11 cellular contexts compared by ENCODE assay signal in the genomic region with DNA sequence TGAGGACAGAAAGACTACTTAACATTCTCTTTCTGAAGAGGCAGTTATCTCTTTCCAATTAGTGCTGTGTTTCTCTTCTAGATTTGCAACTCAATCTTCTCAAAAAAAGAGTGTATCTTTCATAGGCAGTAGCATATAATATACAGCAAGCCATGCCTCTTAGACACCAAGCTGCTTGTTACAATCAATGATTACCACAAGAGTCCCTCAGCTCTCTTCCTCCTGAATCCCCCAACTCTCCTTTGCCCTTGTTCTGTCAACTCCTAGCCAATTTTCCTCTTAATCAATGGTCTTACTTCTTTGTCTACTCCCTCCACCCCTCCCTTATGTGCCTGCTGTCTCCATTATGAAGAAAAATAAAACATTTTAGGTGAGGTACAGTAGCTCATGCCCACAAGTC. TPM values are rescaled to one million over a fixed set of nuclear protein-coding genes. Genes with fewer than 3 reads are reported as not detected.
DNase-seq lines count a peak whose midpoint lies in the region; ATAC-seq and TF ChIP-seq lines count a peak whose summit lies in the region.
"Had no signal": no experiment of that assay in that cellular context is flagged by ENCODE, and none has a peak within 500 bp of the region (broad histone marks: within the 10 kb centered on the region; RNA-seq: fewer than 3 reads in every experiment).

No MANE protein-coding gene starts in this region.

- H3K23ac ChIP-seq in H9 (ENCODE audit: insufficient read length, low read depth, low read length): no peak overlapping the region

- DNase-seq in H9: no peak
- no peak for DNase-seq in ascending aorta (ENCODE audit: low spot score in 2 of 2)
- no peak for DNase-seq in right cardiac atrium
- DNase-seq in sigmoid colon: no peak
- DNase-seq in kidney glomerular epithelial cell (lab: John Stamatoyannopoulos, UW): no peak
- DNase-seq in G401 (ENCODE audit: low spot score): no peak
- DNase-seq: activated CD4-positive, alpha-beta T cell treated with anti-CD3 and anti-CD28 coated beads, Interleukin-2, amount 10 ng/mL, durations not matched to agents 7 days and 5 days; activated effector memory CD4-positive, alpha-beta T cell treated with Interleukin-2 at 50 U/mL for 16 hours had no signal

- H3K9ac ChIP-seq in H9 (ENCODE audit: extremely low read depth, insufficient read length, low read length): no peak overlapping the region

- H3K56ac ChIP-seq in H9 (ENCODE audit: insufficient read length, low read depth, low read length): no peak overlapping the region

- no peaks in the 10 kb centered on the region for H3K27me3 ChIP-seq in H9 (ENCODE audit: insufficient read depth, low read length)
- H3K27me3 ChIP-seq in ascending aorta: no peaks in the 10 kb centered on the region
- no peaks in the 10 kb centered on the region for H3K27me3 ChIP-seq in right cardiac atrium (ENCODE audit: control insufficient read depth, insufficient read depth)
- H3K27me3 ChIP-seq in sigmoid colon: no peaks in the 10 kb centered on the region

- TF ChIP-seq CTCF in H9 (conservative IDR thresholded peaks at IDR 0.05): no peak
- TF ChIP-seq CTCF in ascending aorta (IDR thresholded peaks at IDR 0.05): no peak
- no peak for TF ChIP-seq CTCF in sigmoid colon (IDR thresholded peaks at IDR 0.05)

- peaks cover 13 to 16% of the 10 kb centered on the region in 2 experiments for H3K9me3 Mint-ChIP-seq in H9
- H3K9me3 Mint-ChIP-seq: activated CD4-positive, alpha-beta T cell treated with anti-CD3 and anti-CD28 coated beads, Interleukin-2, amount 10 ng/mL, durations not matched to agents 7 days and 5 days; T-helper 1 cell treated with Interleukin-12 subunit alpha and Interleukin-12 subunit beta and Interleukin-4 antibody, amounts not matched to agents 30 μg/mL and 1 μg/mL, for 36 hours had no signal

- H3K4ac ChIP-seq in H9 (ENCODE audit: low read depth, low read length): no peak overlapping the region

- no peaks in the 10 kb centered on the region for H4K20me1 ChIP-seq in H9 (ENCODE audit: control insufficient read depth, insufficient read depth, insufficient read length)

- no peak overlapping the region for H2BK15ac ChIP-seq in H9 (ENCODE audit: low read depth, low read length)

- in situ Hi-C loops in G401 (cut with HindIII; ENCODE audit: low sequenced_read_pairs): no loop called here

- H3K18ac ChIP-seq in H9 (ENCODE audit: insufficient read length, low read depth, low read length): no peak overlapping the region

- peaks cover 5% of the 10 kb centered on the region for H3K9me3 ChIP-seq in H9 (ENCODE audit: control insufficient read depth, low read depth, low read length)
- H3K9me3 ChIP-seq in ascending aorta: no peaks in the 10 kb centered on the region
- no peaks in the 10 kb centered on the region for H3K9me3 ChIP-seq in right cardiac atrium (ENCODE audit: control insufficient read depth, low read length)
- H3K9me3 ChIP-seq in sigmoid colon: no peaks in the 10 kb centered on the region

- no peak for TF ChIP-seq EP300 in sigmoid colon (IDR thresholded peaks at IDR 0.05)

- no peak overlapping the region for H2BK120ac ChIP-seq in H9 (ENCODE audit: low read depth, low read length, poor library complexity, severe bottlenecking)

- no peak overlapping the region for H3K27ac ChIP-seq in H9 (ENCODE audit: insufficient read length, low read depth, low read length)
- H3K27ac ChIP-seq in ascending aorta: peak overlapping the region; percentile 87 to 91
- H3K27ac ChIP-seq in right cardiac atrium (ENCODE audit: low read length): no peak overlapping the region
- H3K27ac ChIP-seq in sigmoid colon: peak overlapping the region in 3 of 4 donors; percentile 85 to 91 (median 86)

- no peaks in the 10 kb centered on the region for H3K79me1 ChIP-seq in H9 (ENCODE audit: insufficient read depth, low read depth, low read length, poor library complexity, severe bottlenecking)

- H2BK12ac ChIP-seq in H9 (ENCODE audit: insufficient read length, low read depth, low read length): no peak overlapping the region

- peaks cover 12 to 33% (median 17%) of the 10 kb centered on the region in 3 experiments for H3K36me3 Mint-ChIP-seq in H9 (ENCODE audit: insufficient read depth in 1 of 3, low read depth in 3 of 3)

- H3K4me1 ChIP-seq in H9 (ENCODE audit: insufficient read depth, low read length): no peaks in the 10 kb centered on the region; the same call in 1 of the 2 replicates
- peaks cover 0 to 20% of the 10 kb centered on the region in 2 donors for H3K4me1 ChIP-seq in ascending aorta
- peaks cover 7% of the 10 kb centered on the region for H3K4me1 ChIP-seq in right cardiac atrium (ENCODE audit: control insufficient read depth, insufficient read depth, low read length)
- peaks cover 0 to 33% (median 18%) of the 10 kb centered on the region in 4 donors for H3K4me1 ChIP-seq in sigmoid colon

- H2AK5ac ChIP-seq in H9 (ENCODE audit: insufficient read length, low read length): no peak overlapping the region

- no peak overlapping the region for H3K27ac Mint-ChIP-seq in H9
- H3K27ac Mint-ChIP-seq: activated CD4-positive, alpha-beta T cell treated with anti-CD3 and anti-CD28 coated beads, Interleukin-2, amount 10 ng/mL, durations not matched to agents 7 days and 5 days; T-helper 1 cell treated with Interleukin-12 subunit alpha and Interleukin-12 subunit beta and Interleukin-4 antibody, amounts not matched to agents 30 μg/mL and 1 μg/mL, for 36 hours had no signal

- H2BK5ac ChIP-seq in H9 (ENCODE audit: insufficient read length, low read length): no peak overlapping the region

- no peaks in the 10 kb centered on the region for H3K36me3 ChIP-seq in ascending aorta
- H3K36me3 ChIP-seq in sigmoid colon: no peaks in the 10 kb centered on the region

- no peak overlapping the region for H2AFZ ChIP-seq in H9 (ENCODE audit: low read length)

- no peak overlapping the region for H4K5ac ChIP-seq in H9 (ENCODE audit: insufficient read length, low read depth, low read length)

- TF ChIP-seq POLR2A in sigmoid colon (IDR thresholded peaks at IDR 0.05): no peak

- peak overlapping the region; percentile 87 for H3K4me2 ChIP-seq in H9 (ENCODE audit: insufficient read depth, insufficient read length, low read length)

- peak overlapping the region; percentile 75 to 94 for H3K4me3 ChIP-seq in ascending aorta
- H3K4me3 ChIP-seq in right cardiac atrium (ENCODE audit: low read length): peak overlapping the region; percentile 92
- peak overlapping the region in 2 of 4 donors; percentile 64 to 80 for H3K4me3 ChIP-seq in sigmoid colon

- ATAC-seq in right cardiac atrium: no peak
- no peak for ATAC-seq in GM21515 (IDR thresholded peaks at IDR 0.05; ENCODE audit: unreplicated experiment)
- ATAC-seq in GM19035 (IDR thresholded peaks at IDR 0.05; ENCODE audit: unreplicated experiment): no peak

- H2BK20ac ChIP-seq in H9 (ENCODE audit: low read depth, low read length, poor library complexity, severe bottlenecking): no peak overlapping the region

- H3T11ph ChIP-seq in H9 (ENCODE audit: low read length): no peak overlapping the region

- peaks cover 21% of the 10 kb centered on the region for H3K27me3 Mint-ChIP-seq in H9 (ENCODE audit: low read depth)

- H4K91ac ChIP-seq in H9 (ENCODE audit: insufficient read length, low read depth, low read length): no peak overlapping the region

- peak overlapping the region; percentile 89 to 95; a peak in 4 of 5 replicates for H3K4me3 Mint-ChIP-seq in H9
- H3K4me3 Mint-ChIP-seq: activated CD4-positive, alpha-beta T cell treated with anti-CD3 and anti-CD28 coated beads, Interleukin-2, amount 10 ng/mL, durations not matched to agents 7 days and 5 days had no signal

- no peak overlapping the region for H4K8ac ChIP-seq in H9 (replicated peaks; ENCODE audit: insufficient read length, low read depth, low read length)

- intact Hi-C loops in ascending aorta (cut with DNase I): loop anchor here (5.0 to 10.0 kb wide), 6 partner anchors 39 to 971 kb away; a partner anchor contains a TSS
- intact Hi-C loops in right cardiac atrium (cut with DNase I): loop anchor here in 2 of 4 donors (10.0 kb wide), 2 partner anchors 94 to 226 kb away; no protein-coding TSS in a partner anchor
- intact Hi-C loops in sigmoid colon (cut with DNase I): loop anchor here (5.0 to 10.0 kb wide), 3 partner anchors 59 to 116 kb away; no protein-coding TSS in a partner anchor

- peaks cover 10% of the 10 kb centered on the region for H3K23me2 ChIP-seq in H9 (ENCODE audit: insufficient read length, low read depth, low read length, poor library complexity, severe bottlenecking)

- H3K14ac ChIP-seq in H9 (ENCODE audit: insufficient read depth, low read length): no peak overlapping the region

- H3K79me2 ChIP-seq in H9 (ENCODE audit: insufficient read depth, low read length): peaks cover 5% of the 10 kb centered on the region; the same call in 1 of the 2 replicates

- H3K4me1 Mint-ChIP-seq in H9: peaks cover 22 to 35% of the 10 kb centered on the region in 2 experiments

RNA-seq across cellular contexts. Expression of a gene that starts 2.6 kb away (rescaled TPM):
- total RNA-seq in H9 (2021) (16.1 TPM in 2 replicates), ascending aorta (176 TPM), right cardiac atrium (10 to 100 TPM; 44.4 to 57.8 (median 53.5) TPM), sigmoid colon (10 to 100 TPM; 61.5 to 77.5 (median 70.2) TPM)
- polyA plus RNA-seq in right cardiac atrium (17.9 TPM), sigmoid colon (1 to 10 TPM in 2 of 3 donors, under 1 TPM in 1; 0.46 to 5.2 (median 3.6) TPM)
- total RNA-seq in G401 (2014; rRNA removed; shearing (Covaris generic)): not detected in 2 replicates
- total RNA-seq: activated CD4-positive, alpha-beta T cell treated with anti-CD3 and anti-CD28 coated beads, Interleukin-2, amount 10 ng/mL, durations not matched to agents 7 days and 5 days had no signal

Comparison
In these comparisons a context has a peak if more than half of its experiments do, and no peak if none do; other contexts are left out.
1. H3K27ac ChIP-seq: peak in ascending aorta (2 of 2) and sigmoid colon (3 of 4); none in H9 (single experiment) and right cardiac atrium (single experiment).
2. RNA of a gene that starts 2.6 kb away (total RNA-seq): 176 TPM in ascending aorta (single experiment), 61.5 to 77.5 TPM in sigmoid colon, 44.4 to 57.8 TPM in right cardiac atrium and 16.1 TPM in H9; not detected in G401; every median in the first group is over 10 times any median in the second.